ENCODE assay signal across 1 cellular context in genomic region chr10:8103543-8103942, GRCh38.
TF ChIP-seq lines count a peak whose summit lies in the region.

No MANE protein-coding gene starts in this region.

TF ChIP-seq in HepG2, 621 proteins besides CTCF, POLR2A, EP300 and RAD21:
- TF ChIP-seq ZNF33B (CRISPR knock-in tag; IDR thresholded peaks at IDR 0.05) (no peak), CREM (IDR thresholded peaks at IDR 0.05) (no peak), CREM (CRISPR knock-in tag; IDR thresholded peaks at IDR 0.05) (no peak), ZNF574 (CRISPR knock-in tag; IDR thresholded peaks at IDR 0.05) (no peak)
- TF ChIP-seq, protein P1, sequence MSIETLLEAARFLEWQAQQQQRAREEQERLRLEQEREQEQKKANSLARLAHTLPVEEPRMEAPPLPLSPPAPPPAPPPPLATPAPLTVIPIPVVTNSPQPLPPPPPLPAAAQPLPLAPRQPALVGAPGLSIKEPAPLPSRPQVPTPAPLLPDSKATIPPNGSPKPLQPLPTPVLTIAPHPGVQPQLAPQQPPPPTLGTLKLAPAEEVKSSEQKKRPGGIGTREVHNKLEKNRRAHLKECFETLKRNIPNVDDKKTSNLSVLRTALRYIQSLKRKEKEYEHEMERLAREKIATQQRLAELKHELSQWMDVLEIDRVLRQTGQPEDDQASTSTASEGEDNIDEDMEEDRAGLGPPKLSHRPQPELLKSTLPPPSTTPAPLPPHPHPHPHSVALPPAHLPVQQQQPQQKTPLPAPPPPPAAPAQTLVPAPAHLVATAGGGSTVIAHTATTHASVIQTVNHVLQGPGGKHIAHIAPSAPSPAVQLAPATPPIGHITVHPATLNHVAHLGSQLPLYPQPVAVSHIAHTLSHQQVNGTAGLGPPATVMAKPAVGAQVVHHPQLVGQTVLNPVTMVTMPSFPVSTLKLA (IDR thresholded peaks at IDR 0.05) = 0 out of 2 replicates have a peak, but pooled peaks have one; percentile 25
